In genomic region chr7:44632196-44632595, GRCh38 we compare ENCODE assay signal across 9 cellular contexts. TPM values are rescaled to one million over a fixed set of nuclear protein-coding genes. Genes with fewer than 3 reads are reported as not detected.
DNase-seq lines count a peak whose midpoint lies in the region; ATAC-seq and TF ChIP-seq lines count a peak whose summit lies in the region.
"Had no signal": no experiment of that assay in that cellular context is flagged by ENCODE, and none has a peak within 500 bp of the region (broad histone marks: within the 10 kb centered on the region; RNA-seq: fewer than 3 reads in every experiment).

No MANE protein-coding gene starts in this region.

- H3K27ac ChIP-seq in uterus = peak overlapping the region; percentile 68 to 74

- no peaks in the 10 kb centered on the region for H3K27me3 ChIP-seq in uterus

- no peak for ATAC-seq in stimulated activated naive CD8-positive, alpha-beta T cell treated with anti-CD3 and anti-CD28 coated beads, Interleukin-15, Interleukin-2, amounts not matched to agents 100 U/mL and 50 U/mL, for 24 hours
- ATAC-seq in naive B cell (ENCODE audit: low read depth in 2 of 2) (no peak), GM21423 (IDR thresholded peaks at IDR 0.05; ENCODE audit: unreplicated experiment) (no peak)

- no peak for TF ChIP-seq POLR2A in uterus (IDR thresholded peaks at IDR 0.05)

- peaks cover 78% of the 10 kb centered on the region for H3K4me1 Mint-ChIP-seq in stimulated activated naive CD8-positive, alpha-beta T cell treated with anti-CD3 and anti-CD28 coated beads, Interleukin-15, Interleukin-2, amounts not matched to agents 100 ng/mL and 50 ng/mL, for 24 hours (ENCODE audit: low read depth)
- peaks cover 63% of the 10 kb centered on the region for H3K4me1 Mint-ChIP-seq in activated naive CD8-positive, alpha-beta T cell (ENCODE audit: low read depth)
- peaks cover 46 to 74% (median 70%) of the 10 kb centered on the region in 3 donors for H3K4me1 Mint-ChIP-seq in naive B cell

- H3K36me3 ChIP-seq in uterus = no peaks in the 10 kb centered on the region

- intact Hi-C loops in uterus (cut with DNase I; ENCODE audit: low total_unique reads) = no loop called here

- H3K9me3 ChIP-seq in uterus = no peaks in the 10 kb centered on the region

- H3K27ac Mint-ChIP-seq in stimulated activated naive CD8-positive, alpha-beta T cell treated with anti-CD3 and anti-CD28 coated beads, Interleukin-15, Interleukin-2, amounts not matched to agents 100 ng/mL and 50 ng/mL, for 24 hours = peak overlapping the region; percentile 80
- peak overlapping the region; percentile 90 for H3K27ac Mint-ChIP-seq in activated naive CD8-positive, alpha-beta T cell
- peak overlapping the region in 5 of 6 donors; percentile 44 to 99 (median 88) for H3K27ac Mint-ChIP-seq in naive B cell

- no peak overlapping the region for H3K4me3 Mint-ChIP-seq in stimulated activated naive CD8-positive, alpha-beta T cell treated with anti-CD3 and anti-CD28 coated beads, Interleukin-15, Interleukin-2, amounts not matched to agents 100 ng/mL and 50 ng/mL, for 24 hours
- H3K4me3 Mint-ChIP-seq in activated naive CD8-positive, alpha-beta T cell = no peak overlapping the region
- H3K4me3 Mint-ChIP-seq in naive B cell = peak overlapping the region in 3 of 8 donors; percentile 43 to 70 (median 69)

- no peaks in the 10 kb centered on the region for H3K9me3 Mint-ChIP-seq in stimulated activated naive CD8-positive, alpha-beta T cell treated with anti-CD3 and anti-CD28 coated beads, Interleukin-15, Interleukin-2, amounts not matched to agents 100 ng/mL and 50 ng/mL, for 24 hours
- no peaks in the 10 kb centered on the region for H3K9me3 Mint-ChIP-seq in activated naive CD8-positive, alpha-beta T cell (ENCODE audit: low read depth)
- H3K9me3 Mint-ChIP-seq in naive B cell = no peaks in the 10 kb centered on the region

- H3K4me1 ChIP-seq in uterus = peaks cover 0 to 7% of the 10 kb centered on the region in 2 donors

- H3K27me3 Mint-ChIP-seq in stimulated activated naive CD8-positive, alpha-beta T cell treated with anti-CD3 and anti-CD28 coated beads, Interleukin-15, Interleukin-2, amounts not matched to agents 100 ng/mL and 50 ng/mL, for 24 hours = no peaks in the 10 kb centered on the region
- H3K27me3 Mint-ChIP-seq in activated naive CD8-positive, alpha-beta T cell = no peaks in the 10 kb centered on the region
- H3K27me3 Mint-ChIP-seq in naive B cell = no peaks in the 10 kb centered on the region

- no peak for TF ChIP-seq CTCF in uterus (IDR thresholded peaks at IDR 0.05)

- DNase-seq in stimulated activated naive CD8-positive, alpha-beta T cell treated with anti-CD3 and anti-CD28 coated beads, Interleukin-15, Interleukin-2, amounts not matched to agents 100 U/mL and 50 U/mL, for 24 hours = no peak
- no peak for DNase-seq in naive B cell
- no peak for DNase-seq in uterus
- DNase-seq in effector CD4-positive, alpha-beta T cell = no peak
- DNase-seq in HPDE6-E6E7 (ENCODE audit: extremely low spot score) = no peak
- DNase-seq: KBM-7 had no signal

- no peak overlapping the region for H3K4me3 ChIP-seq in uterus

- peaks cover 42% of the 10 kb centered on the region for H3K36me3 Mint-ChIP-seq in stimulated activated naive CD8-positive, alpha-beta T cell treated with anti-CD3 and anti-CD28 coated beads, Interleukin-15, Interleukin-2, amounts not matched to agents 100 ng/mL and 50 ng/mL, for 24 hours (ENCODE audit: low read depth)
- peaks cover 10% of the 10 kb centered on the region for H3K36me3 Mint-ChIP-seq in activated naive CD8-positive, alpha-beta T cell
- peaks cover 0 to 3% of the 10 kb centered on the region in 2 donors for H3K36me3 Mint-ChIP-seq in naive B cell

RNA-seq across cellular contexts. Expression of gene OGDH, which starts 25.8 kb away (rescaled TPM):
- polyA plus RNA-seq in naive B cell (ENCODE audit: low read depth in 6 of 6) = 10 to 100 TPM in 5 of 6 donors, 1 to 10 TPM in 1; 9.5 to 21.6 (median 20.1) TPM
- total RNA-seq in uterus = 10 to 100 TPM; 38.2 to 97.6 (median 78.6) TPM

RNA-seq across cellular contexts. Expression of gene TMED4, which starts 50.2 kb away (rescaled TPM):
- 10 to 100 TPM; 54.8 to 82.0 (median 67.3) TPM for polyA plus RNA-seq in naive B cell (ENCODE audit: low read depth in 6 of 6)
- total RNA-seq in uterus = 100 to 1,000 TPM in 1 of 4 donors, 10 to 100 TPM in 3; 37.9 to 403 (median 85.8) TPM

RNA-seq across cellular contexts. Expression of gene DDX56, which starts 58.5 kb away (rescaled TPM):
- 10 to 100 TPM; 26.9 to 50.8 (median 34.4) TPM for polyA plus RNA-seq in naive B cell (ENCODE audit: low read depth in 6 of 6)
- total RNA-seq in uterus = 10 to 100 TPM; 35.9 to 75.8 (median 45.2) TPM
